Comparison of ENCODE assay signal across 8 cellular contexts in the genomic region with DNA sequence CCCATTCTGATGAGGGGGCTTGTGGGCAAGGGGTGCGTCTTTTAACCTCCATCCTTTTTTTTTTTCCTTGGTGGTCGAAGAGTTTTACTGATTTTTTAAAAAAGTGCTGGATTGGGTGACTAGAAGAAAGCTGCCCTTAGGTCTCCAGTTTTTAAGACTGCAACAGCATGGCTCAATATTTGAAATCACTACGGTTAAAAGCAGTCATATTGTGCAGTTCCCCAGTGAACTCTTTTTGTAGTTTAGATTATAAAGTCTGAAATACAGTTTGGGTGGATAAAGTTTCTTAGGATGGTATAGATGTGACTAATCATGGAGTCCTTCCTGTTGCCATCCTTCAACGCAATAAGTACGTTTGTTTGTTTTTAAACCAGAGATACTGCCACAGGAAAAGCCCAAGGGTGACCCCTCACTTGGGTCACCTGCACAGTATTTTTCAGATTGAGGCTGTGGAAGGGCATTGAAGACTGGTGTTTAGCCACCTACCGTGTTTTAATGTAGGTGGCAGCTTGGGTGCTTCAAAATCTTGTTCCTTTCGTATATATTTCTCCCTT. TPM values are rescaled to one million over a fixed set of nuclear protein-coding genes. Genes with fewer than 3 reads are reported as not detected.
DNase-seq lines count a peak whose midpoint lies in the region; ATAC-seq and TF ChIP-seq lines count a peak whose summit lies in the region.

No MANE protein-coding gene starts in this region.

- no peaks in the 10 kb centered on the region for H3K9me3 ChIP-seq in CD4-positive, CD25-positive, alpha-beta regulatory T cell (ENCODE audit: control insufficient read depth in 2 of 2, low read length in 2 of 2)
- H3K9me3 ChIP-seq in muscle layer of colon (ENCODE audit: low read length), result no peaks in the 10 kb centered on the region

- H3K27me3 Mint-ChIP-seq in CD4-positive, CD25-positive, alpha-beta regulatory T cell, result no peaks in the 10 kb centered on the region

- peaks cover 35% of the 10 kb centered on the region for H3K36me3 Mint-ChIP-seq in CD4-positive, CD25-positive, alpha-beta regulatory T cell

- H3K4me1 ChIP-seq in CD4-positive, CD25-positive, alpha-beta regulatory T cell (ENCODE audit: control insufficient read depth, insufficient read depth, low read length, poor library complexity, severe bottlenecking), result peaks cover 25% of the 10 kb centered on the region
- peaks cover 19% of the 10 kb centered on the region for H3K4me1 ChIP-seq in muscle layer of colon (ENCODE audit: insufficient read depth, low read length)

- peak overlapping the region; percentile 92 to 99 (median 97) for H3K27ac Mint-ChIP-seq in CD4-positive, CD25-positive, alpha-beta regulatory T cell

- peak overlapping the region; percentile 85 for H3K27ac ChIP-seq in CD4-positive, CD25-positive, alpha-beta regulatory T cell (ENCODE audit: insufficient read depth, low read length, poor library complexity, severe bottlenecking)
- H3K27ac ChIP-seq in muscle layer of colon (ENCODE audit: low read depth, low read length), result peak overlapping the region; percentile 95

- peak overlapping the region; percentile 65 for H3K9ac ChIP-seq in muscle layer of colon (ENCODE audit: low read length)

- no peak for TF ChIP-seq CTCF in cardiac fibroblast (IDR thresholded peaks at IDR 0.05; ENCODE audit: low read depth, low read length)

- no peak for ATAC-seq in CD4-positive, CD25-positive, alpha-beta regulatory T cell (ENCODE audit: low read depth in 2 of 2)
- ATAC-seq in GM19324 (IDR thresholded peaks at IDR 0.05; ENCODE audit: low FRiP score, unreplicated experiment) (no peak), GM18909 (IDR thresholded peaks at IDR 0.05; ENCODE audit: poor library complexity, unreplicated experiment) (no peak)

- no peaks in the 10 kb centered on the region for H3K27me3 ChIP-seq in CD4-positive, CD25-positive, alpha-beta regulatory T cell (ENCODE audit: control insufficient read depth, insufficient read depth, low read length)
- H3K27me3 ChIP-seq in muscle layer of colon (ENCODE audit: control insufficient read depth in 1 of 2, insufficient read depth in 2 of 2, low read length in 2 of 2), result no peaks in the 10 kb centered on the region

- peak in 1 of 3 donors; percentile 53 for DNase-seq in CD4-positive, CD25-positive, alpha-beta regulatory T cell
- peak; percentile 7 for DNase-seq in LHCN-M2 (ENCODE audit: low read depth)
- peak in 1 of 2 donors; percentile 41 for DNase-seq in cardiac fibroblast (ENCODE audit: low read depth in 2 of 2)
- no peak for DNase-seq in DMS79 (lab: John Stamatoyannopoulos, UW)
- DNase-seq in SKM-1 (lab: John Stamatoyannopoulos, UW; ENCODE audit: unreplicated experiment), result no peak

- H3K4me3 ChIP-seq in CD4-positive, CD25-positive, alpha-beta regulatory T cell (ENCODE audit: low read depth, low read length), result peak overlapping the region; percentile 76
- H3K4me3 ChIP-seq in cardiac fibroblast (replicated peaks in 1 of 2; ENCODE audit: low read depth in 2 of 2, low read length in 2 of 2) (peak overlapping the region; percentile 76 to 97), muscle layer of colon (ENCODE audit: low read depth in 1 of 2, low read length in 2 of 2) (peak overlapping the region; percentile 67 to 95)

- peaks cover 17% of the 10 kb centered on the region for H3K36me3 ChIP-seq in CD4-positive, CD25-positive, alpha-beta regulatory T cell (ENCODE audit: control insufficient read depth, insufficient read depth, low read length)
- H3K36me3 ChIP-seq in muscle layer of colon (ENCODE audit: insufficient read depth, low read length), result peaks cover 4% of the 10 kb centered on the region

- H3K9me3 Mint-ChIP-seq in CD4-positive, CD25-positive, alpha-beta regulatory T cell, result peaks cover 0 to 2% (median 0%) of the 10 kb centered on the region in 7 donors

- H3K4me3 Mint-ChIP-seq in CD4-positive, CD25-positive, alpha-beta regulatory T cell, result peak overlapping the region; percentile 78 to 95 (median 92)

- peaks cover 13 to 36% (median 32%) of the 10 kb centered on the region in 4 donors for H3K4me1 Mint-ChIP-seq in CD4-positive, CD25-positive, alpha-beta regulatory T cell

RNA-seq across cellular contexts. Expression of a gene that starts 0.5 kb away (rescaled TPM):
- total RNA-seq in CD4-positive, CD25-positive, alpha-beta regulatory T cell, result 7.7 TPM
- polyA plus RNA-seq in CD4-positive, CD25-positive, alpha-beta regulatory T cell, result 1 to 10 TPM; 2.1 to 3.0 (median 2.3) TPM
- total RNA-seq in LHCN-M2 (2014; rRNA removed), result 112 and 131 TPM in 2 replicates
- 37.7 TPM for polyA plus RNA-seq in LHCN-M2 (2012)

RNA-seq across cellular contexts. Expression of a gene that starts 0.9 kb away (rescaled TPM):
- 17.3 TPM for total RNA-seq in CD4-positive, CD25-positive, alpha-beta regulatory T cell
- 10 to 100 TPM; 11.2 to 14.3 (median 13.0) TPM for polyA plus RNA-seq in CD4-positive, CD25-positive, alpha-beta regulatory T cell
- total RNA-seq in LHCN-M2 (2014; rRNA removed), result 12.6 and 15.8 TPM in 2 replicates
- polyA plus RNA-seq in LHCN-M2 (2012), result 5.5 TPM

Comparison
In these comparisons a context has a peak if more than half of its experiments do, and no peak if none do; other contexts are left out.
1. RNA of a gene that starts 0.5 kb away (total RNA-seq): 112 to 131 TPM in LHCN-M2; 7.7 TPM in CD4-positive, CD25-positive, alpha-beta regulatory T cell (single experiment); every median in the first group is over 10 times any median in the second.
2. Peak in every context shown above with its lines, with median percentiles within 50 percentile points of each other: H3K4me3 ChIP-seq.